ENCODE assay signal across 1 cellular context in the genomic region with DNA sequence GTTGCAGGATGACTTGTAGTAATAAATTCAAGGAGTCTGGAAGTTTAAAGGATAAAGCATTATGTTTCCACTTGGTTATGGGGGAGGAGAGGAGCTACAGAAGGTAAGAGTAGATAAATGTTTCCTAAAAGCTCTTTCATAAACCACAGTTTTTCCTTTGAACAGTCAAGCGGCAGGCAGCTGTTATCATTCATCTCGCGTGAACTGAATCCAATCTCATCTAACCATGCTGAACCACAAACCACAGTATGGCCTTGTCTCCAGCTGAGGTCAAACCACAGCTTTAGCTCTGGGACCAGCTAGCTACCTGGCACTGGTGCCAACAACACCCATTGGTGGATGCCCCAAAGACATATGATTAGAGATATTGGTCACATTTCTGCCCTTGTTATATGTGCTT.
TF ChIP-seq lines count a peak whose summit lies in the region.

No MANE protein-coding gene starts in this region.

TF ChIP-seq in K562, 482 proteins besides CTCF, POLR2A, EP300 and RAD21 (continued from another document and continues in another):
- TF ChIP-seq PBX2 (CRISPR knock-in tag; IDR thresholded peaks at IDR 0.05; ENCODE audit: low read depth) (no peak), PBX2 (tag; conservative IDR thresholded peaks at IDR 0.05; ENCODE audit: low read depth) (no peak), ZEB2 (IDR thresholded peaks at IDR 0.05) (no peak), ZNF583 (CRISPR knock-in tag; IDR thresholded peaks at IDR 0.05) (no peak), SOX6 (IDR thresholded peaks at IDR 0.05) (peak; percentile 93), ZKSCAN3 (CRISPR knock-in tag; IDR thresholded peaks at IDR 0.05) (no peak), NBN (IDR thresholded peaks at IDR 0.05; ENCODE audit: low read depth) (peak; percentile 68; the same call in 1 of the 2 replicates), YY1 (IDR thresholded peaks at IDR 0.05; ENCODE audit: borderline replicate concordance in 1 of 3, control insufficient read depth in 1 of 3, extremely low read depth in 1 of 3, insufficient read depth in 3 of 3, insufficient read length in 1 of 3, insufficient replicate concordance in 2 of 3, low read depth in 1 of 3, low read length in 2 of 3) (no peak), NR1H2 (CRISPR knock-in tag; IDR thresholded peaks at IDR 0.05) (no peak), CXXC5 (CRISPR knock-in tag; IDR thresholded peaks at IDR 0.05) (peak; percentile 73), ZNF75A (CRISPR knock-in tag; IDR thresholded peaks at IDR 0.05) (no peak), ASH1L (IDR thresholded peaks at IDR 0.05; ENCODE audit: borderline replicate concordance, low read depth, partially characterized antibody) (no peak), MEIS2 (IDR thresholded peaks at IDR 0.05; ENCODE audit: partially characterized antibody) (peak; percentile 61), ATF7 (IDR thresholded peaks at IDR 0.05) (peak; percentile 48; the same call in 1 of the 2 replicates), ZNF717 (CRISPR knock-in tag; IDR thresholded peaks at IDR 0.05) (no peak), NCOA1 (IDR thresholded peaks at IDR 0.05; ENCODE audit: low read depth) (peak; percentile 69), NR2C2 (CRISPR knock-in tag; IDR thresholded peaks at IDR 0.05) (no peak), NR2C2 (tag; IDR thresholded peaks at IDR 0.05) (no peak), SETDB1 (IDR thresholded peaks at IDR 0.05; ENCODE audit: low read length) (no peak), ZNF175 (CRISPR knock-in tag; IDR thresholded peaks at IDR 0.05; ENCODE audit: low read depth) (0 out of 2 replicates have a peak, but pooled peaks have one; percentile 65), NR4A1 (CRISPR knock-in tag; IDR thresholded peaks at IDR 0.05) (no peak), NR4A1 (tag; IDR thresholded peaks at IDR 0.05) (no peak), KLF1 (tag; IDR thresholded peaks at IDR 0.05) (no peak), ZNF655 (CRISPR knock-in tag; IDR thresholded peaks at IDR 0.05) (no peak), JUN (IDR thresholded peaks at IDR 0.05; ENCODE audit: borderline replicate concordance, low read depth, low read length) (no peak), JUN (CRISPR knock-in tag; IDR thresholded peaks at IDR 0.05; ENCODE audit: borderline replicate concordance) (no peak), VEZF1 (CRISPR knock-in tag; IDR thresholded peaks at IDR 0.05) (0 out of 2 replicates have a peak, but pooled peaks have one; percentile 38), FOXA1 (IDR thresholded peaks at IDR 0.05; ENCODE audit: borderline replicate concordance) (no peak), TFAM (CRISPR knock-in tag; conservative IDR thresholded peaks at IDR 0.05) (no peak), ZC3H11A (IDR thresholded peaks at IDR 0.05; ENCODE audit: low read depth, low read length) (no peak), ZSCAN32 (CRISPR knock-in tag; IDR thresholded peaks at IDR 0.05) (no peak), CREB1 (IDR thresholded peaks at IDR 0.05) (peak; percentile 67; the same call in 1 of the 2 replicates), CREB1 (CRISPR knock-in tag; IDR thresholded peaks at IDR 0.05) (no peak), POLR2G (IDR thresholded peaks at IDR 0.05; ENCODE audit: low read depth, low read length) (no peak), CEBPG (CRISPR knock-in tag; IDR thresholded peaks at IDR 0.05) (no peak), CEBPG (tag; conservative IDR thresholded peaks at IDR 0.05 in 1 of 2, IDR thresholded peaks at IDR 0.05 in 1 of 2) (no peak), ZNF224 (CRISPR knock-in tag; IDR thresholded peaks at IDR 0.05) (no peak), BMI1 (IDR thresholded peaks at IDR 0.05; ENCODE audit: low read length) (no peak), RBBP5 (IDR thresholded peaks at IDR 0.05; ENCODE audit: borderline replicate concordance, insufficient read depth, low read length, poor library complexity, severe bottlenecking) (no peak), NONO (IDR thresholded peaks at IDR 0.05; ENCODE audit: low read depth in 2 of 2, low read length in 1 of 2) (peak in 1 of 2 experiments; percentile 32; a peak in 1 of 4 replicates), ZNF232 (CRISPR knock-in tag; IDR thresholded peaks at IDR 0.05) (no peak), GABPB2 (CRISPR knock-in tag; conservative IDR thresholded peaks at IDR 0.05) (no peak), ZNF134 (CRISPR knock-in tag; conservative IDR thresholded peaks at IDR 0.05) (no peak), MAZ (CRISPR knock-in tag; conservative IDR thresholded peaks at IDR 0.05 in 1 of 2, IDR thresholded peaks at IDR 0.05 in 1 of 2) (no peak), NKRF (IDR thresholded peaks at IDR 0.05; ENCODE audit: borderline replicate concordance) (no peak), ETV1 (tag; conservative IDR thresholded peaks at IDR 0.05; ENCODE audit: low read depth) (no peak), HMG20A (CRISPR knock-in tag; conservative IDR thresholded peaks at IDR 0.05) (0 out of 2 replicates have a peak, but pooled peaks have one; percentile 7), ZNF347 (CRISPR knock-in tag; IDR thresholded peaks at IDR 0.05; ENCODE audit: low read depth) (no peak), FUS (optimal IDR thresholded peaks at IDR 0.05; ENCODE audit: low read depth, low read length) (no peak)
- TF ChIP-seq, protein P1, sequence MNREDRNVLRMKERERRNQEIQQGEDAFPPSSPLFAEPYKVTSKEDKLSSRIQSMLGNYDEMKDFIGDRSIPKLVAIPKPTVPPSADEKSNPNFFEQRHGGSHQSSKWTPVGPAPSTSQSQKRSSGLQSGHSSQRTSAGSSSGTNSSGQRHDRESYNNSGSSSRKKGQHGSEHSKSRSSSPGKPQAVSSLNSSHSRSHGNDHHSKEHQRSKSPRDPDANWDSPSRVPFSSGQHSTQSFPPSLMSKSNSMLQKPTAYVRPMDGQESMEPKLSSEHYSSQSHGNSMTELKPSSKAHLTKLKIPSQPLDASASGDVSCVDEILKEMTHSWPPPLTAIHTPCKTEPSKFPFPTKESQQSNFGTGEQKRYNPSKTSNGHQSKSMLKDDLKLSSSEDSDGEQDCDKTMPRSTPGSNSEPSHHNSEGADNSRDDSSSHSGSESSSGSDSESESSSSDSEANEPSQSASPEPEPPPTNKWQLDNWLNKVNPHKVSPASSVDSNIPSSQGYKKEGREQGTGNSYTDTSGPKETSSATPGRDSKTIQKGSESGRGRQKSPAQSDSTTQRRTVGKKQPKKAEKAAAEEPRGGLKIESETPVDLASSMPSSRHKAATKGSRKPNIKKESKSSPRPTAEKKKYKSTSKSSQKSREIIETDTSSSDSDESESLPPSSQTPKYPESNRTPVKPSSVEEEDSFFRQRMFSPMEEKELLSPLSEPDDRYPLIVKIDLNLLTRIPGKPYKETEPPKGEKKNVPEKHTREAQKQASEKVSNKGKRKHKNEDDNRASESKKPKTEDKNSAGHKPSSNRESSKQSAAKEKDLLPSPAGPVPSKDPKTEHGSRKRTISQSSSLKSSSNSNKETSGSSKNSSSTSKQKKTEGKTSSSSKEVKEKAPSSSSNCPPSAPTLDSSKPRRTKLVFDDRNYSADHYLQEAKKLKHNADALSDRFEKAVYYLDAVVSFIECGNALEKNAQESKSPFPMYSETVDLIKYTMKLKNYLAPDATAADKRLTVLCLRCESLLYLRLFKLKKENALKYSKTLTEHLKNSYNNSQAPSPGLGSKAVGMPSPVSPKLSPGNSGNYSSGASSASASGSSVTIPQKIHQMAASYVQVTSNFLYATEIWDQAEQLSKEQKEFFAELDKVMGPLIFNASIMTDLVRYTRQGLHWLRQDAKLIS (CRISPR knock-in tag; IDR thresholded peaks at IDR 0.05) = no peak
- TF ChIP-seq, protein P2, sequence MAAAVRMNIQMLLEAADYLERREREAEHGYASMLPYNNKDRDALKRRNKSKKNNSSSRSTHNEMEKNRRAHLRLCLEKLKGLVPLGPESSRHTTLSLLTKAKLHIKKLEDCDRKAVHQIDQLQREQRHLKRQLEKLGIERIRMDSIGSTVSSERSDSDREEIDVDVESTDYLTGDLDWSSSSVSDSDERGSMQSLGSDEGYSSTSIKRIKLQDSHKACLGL (CRISPR knock-in tag; IDR thresholded peaks at IDR 0.05; ENCODE audit: borderline replicate concordance, poor library complexity, severe bottlenecking) = no peak
- TF ChIP-seq, protein P3, sequence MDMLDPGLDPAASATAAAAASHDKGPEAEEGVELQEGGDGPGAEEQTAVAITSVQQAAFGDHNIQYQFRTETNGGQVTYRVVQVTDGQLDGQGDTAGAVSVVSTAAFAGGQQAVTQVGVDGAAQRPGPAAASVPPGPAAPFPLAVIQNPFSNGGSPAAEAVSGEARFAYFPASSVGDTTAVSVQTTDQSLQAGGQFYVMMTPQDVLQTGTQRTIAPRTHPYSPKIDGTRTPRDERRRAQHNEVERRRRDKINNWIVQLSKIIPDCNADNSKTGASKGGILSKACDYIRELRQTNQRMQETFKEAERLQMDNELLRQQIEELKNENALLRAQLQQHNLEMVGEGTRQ (CRISPR knock-in tag; IDR thresholded peaks at IDR 0.05) = no peak
- TF ChIP-seq, protein P4, sequence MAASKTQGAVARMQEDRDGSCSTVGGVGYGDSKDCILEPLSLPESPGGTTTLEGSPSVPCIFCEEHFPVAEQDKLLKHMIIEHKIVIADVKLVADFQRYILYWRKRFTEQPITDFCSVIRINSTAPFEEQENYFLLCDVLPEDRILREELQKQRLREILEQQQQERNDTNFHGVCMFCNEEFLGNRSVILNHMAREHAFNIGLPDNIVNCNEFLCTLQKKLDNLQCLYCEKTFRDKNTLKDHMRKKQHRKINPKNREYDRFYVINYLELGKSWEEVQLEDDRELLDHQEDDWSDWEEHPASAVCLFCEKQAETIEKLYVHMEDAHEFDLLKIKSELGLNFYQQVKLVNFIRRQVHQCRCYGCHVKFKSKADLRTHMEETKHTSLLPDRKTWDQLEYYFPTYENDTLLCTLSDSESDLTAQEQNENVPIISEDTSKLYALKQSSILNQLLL (CRISPR knock-in tag; IDR thresholded peaks at IDR 0.05; ENCODE audit: borderline replicate concordance) = no peak
- TF ChIP-seq, protein P5, sequence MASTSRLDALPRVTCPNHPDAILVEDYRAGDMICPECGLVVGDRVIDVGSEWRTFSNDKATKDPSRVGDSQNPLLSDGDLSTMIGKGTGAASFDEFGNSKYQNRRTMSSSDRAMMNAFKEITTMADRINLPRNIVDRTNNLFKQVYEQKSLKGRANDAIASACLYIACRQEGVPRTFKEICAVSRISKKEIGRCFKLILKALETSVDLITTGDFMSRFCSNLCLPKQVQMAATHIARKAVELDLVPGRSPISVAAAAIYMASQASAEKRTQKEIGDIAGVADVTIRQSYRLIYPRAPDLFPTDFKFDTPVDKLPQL (IDR thresholded peaks at IDR 0.05; ENCODE audit: extremely low read depth, insufficient read length) = no peak
- TF ChIP-seq, protein P6, sequence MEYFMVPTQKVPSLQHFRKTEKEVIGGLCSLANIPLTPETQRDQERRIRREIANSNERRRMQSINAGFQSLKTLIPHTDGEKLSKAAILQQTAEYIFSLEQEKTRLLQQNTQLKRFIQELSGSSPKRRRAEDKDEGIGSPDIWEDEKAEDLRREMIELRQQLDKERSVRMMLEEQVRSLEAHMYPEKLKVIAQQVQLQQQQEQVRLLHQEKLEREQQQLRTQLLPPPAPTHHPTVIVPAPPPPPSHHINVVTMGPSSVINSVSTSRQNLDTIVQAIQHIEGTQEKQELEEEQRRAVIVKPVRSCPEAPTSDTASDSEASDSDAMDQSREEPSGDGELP (CRISPR knock-in tag; IDR thresholded peaks at IDR 0.05; ENCODE audit: borderline replicate concordance) = peak; percentile 78
